In the genomic region with DNA sequence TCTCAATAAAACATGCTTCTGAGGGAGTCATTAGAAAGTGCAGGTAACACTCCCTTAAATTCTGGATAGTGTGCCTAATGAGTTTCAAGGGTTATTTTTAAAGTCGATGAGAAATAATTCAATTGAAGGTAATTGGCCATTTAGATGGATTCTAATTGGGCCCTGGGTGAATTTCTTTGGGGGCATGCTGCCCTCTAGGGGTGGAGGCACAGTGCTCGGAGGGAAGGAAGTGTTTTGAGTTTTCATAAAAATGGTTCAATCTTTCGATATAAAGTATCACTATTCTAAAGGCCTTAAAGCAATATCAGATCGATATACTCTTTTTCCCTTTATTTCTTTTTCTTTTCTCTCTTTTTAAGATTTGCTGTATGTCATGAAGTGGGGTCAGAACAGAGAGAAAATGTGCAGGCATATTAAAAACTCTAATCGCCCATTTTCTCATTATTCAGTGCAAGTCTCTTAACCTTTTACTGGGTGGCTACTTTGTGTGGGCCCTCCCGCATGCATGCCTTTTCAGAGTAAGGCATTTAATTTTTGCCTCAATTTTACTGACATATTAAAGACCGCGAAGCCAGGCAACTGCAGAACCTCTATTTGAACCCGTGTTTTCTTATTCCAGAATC, we compare ENCODE assay signal across 1 cellular context.
TF ChIP-seq lines count a peak whose summit lies in the region.

No MANE protein-coding gene starts in this region.

TF ChIP-seq in endothelial cell of umbilical vein, 7 proteins besides CTCF, POLR2A, EP300 and RAD21:
- TF ChIP-seq JUN (IDR thresholded peaks at IDR 0.05; ENCODE audit: borderline replicate concordance, insufficient read depth, insufficient read length, low read depth) (no peak), GATA2 (IDR thresholded peaks at IDR 0.05; ENCODE audit: insufficient read depth, insufficient read length, low read depth, low read length) (no peak), MYC (IDR thresholded peaks at IDR 0.05; ENCODE audit: low read depth, low read length) (no peak), POLR2AphosphoS5 (IDR thresholded peaks at IDR 0.05; ENCODE audit: insufficient read depth, low read depth, low read length) (no peak), FOS (IDR thresholded peaks at IDR 0.05; ENCODE audit: borderline replicate concordance, insufficient read depth, low read length) (no peak), EZH2 (IDR thresholded peaks at IDR 0.05; ENCODE audit: borderline replicate concordance, low read depth, low read length, severe bottlenecking) (no peak)
- TF ChIP-seq, protein P1, sequence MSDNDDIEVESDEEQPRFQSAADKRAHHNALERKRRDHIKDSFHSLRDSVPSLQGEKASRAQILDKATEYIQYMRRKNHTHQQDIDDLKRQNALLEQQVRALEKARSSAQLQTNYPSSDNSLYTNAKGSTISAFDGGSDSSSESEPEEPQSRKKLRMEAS (IDR thresholded peaks at IDR 0.05; ENCODE audit: insufficient read depth, insufficient read length) = no peak
